ENCODE assay signal across 10 cellular contexts in genomic region chr2:98013407-98014042, GRCh38. TPM values are rescaled to one million over a fixed set of nuclear protein-coding genes. Genes with fewer than 3 reads are reported as not detected.
DNase-seq lines count a peak whose midpoint lies in the region; ATAC-seq and TF ChIP-seq lines count a peak whose summit lies in the region.
"Had no signal": no experiment of that assay in that cellular context is flagged by ENCODE, and none has a peak within 500 bp of the region (broad histone marks: within the 10 kb centered on the region; RNA-seq: fewer than 3 reads in every experiment).

No MANE protein-coding gene starts in this region.

- in situ Hi-C loops in astrocyte of the cerebellum (cut with HindIII; ENCODE audit: low sequenced_read_pairs) = no loop called here

- H3K4me1 Mint-ChIP-seq in activated CD8-positive, alpha-beta memory T cell treated with anti-CD3 and anti-CD28 coated beads, Interleukin-2, amount 10 ng/mL, durations not matched to agents 7 days and 5 days = peaks cover 32% of the 10 kb centered on the region

- peak; percentile 46 for DNase-seq in activated CD8-positive, alpha-beta memory T cell treated with anti-CD3 and anti-CD28 coated beads, Interleukin-2, amount 10 ng/mL, durations not matched to agents 7 days and 5 days
- no peak for DNase-seq in activated CD8-positive, alpha-beta memory T cell treated with anti-CD3 and anti-CD28 coated beads for 24 hours
- DNase-seq in M059J (ENCODE audit: low read depth) (peak; percentile 58), astrocyte of the cerebellum (ENCODE audit: low read depth) (peak; percentile 81), NCI-H1092 treated with DMSO at 0.1 percent for 48 hours (lab: John Stamatoyannopoulos, UW) (no peak), HEK293T (ENCODE audit: extremely low spot score) (no peak), midbrain (lab: John Stamatoyannopoulos, UW) (no peak)
- peak; percentile 42 for DNase-seq in stimulated activated CD4-positive, alpha-beta T cell treated with anti-CD3 and anti-CD28 coated beads, Interleukin-4, amount 100 ng/mL, for 24 hours
- DNase-seq: Kasumi-1, upper lobe of left lung had no signal

- POLR2A ChIA-PET in HEK293T (lab: Yijun Ruan, JAX) = no interaction called here

- H3K9me3 Mint-ChIP-seq in activated CD8-positive, alpha-beta memory T cell treated with anti-CD3 and anti-CD28 coated beads, Interleukin-2, amount 10 ng/mL, durations not matched to agents 7 days and 5 days (ENCODE audit: low read depth) = no peaks in the 10 kb centered on the region

- no peak for ATAC-seq in activated CD8-positive, alpha-beta memory T cell treated with anti-CD3 and anti-CD28 coated beads, Interleukin-2, amount 10 ng/mL, durations not matched to agents 7 days and 5 days

- H3K27me3 Mint-ChIP-seq in activated CD8-positive, alpha-beta memory T cell treated with anti-CD3 and anti-CD28 coated beads, Interleukin-2, amount 10 ng/mL, durations not matched to agents 7 days and 5 days = peaks cover 2% of the 10 kb centered on the region

- CTCF ChIA-PET in activated CD8-positive, alpha-beta memory T cell treated with anti-CD3 and anti-CD28 coated beads, Interleukin-2, amount 10 ng/mL, durations not matched to agents 7 days and 5 days (lab: Charles Lee) = interaction anchor here (0.9 kb wide), 1 partner anchor 12 kb away, joined by 3 read pairs; no protein-coding TSS in a partner anchor
- CTCF ChIA-PET in HEK293T (lab: Yijun Ruan, JAX) = no interaction called here

- no peak for TF ChIP-seq CTCF in astrocyte of the cerebellum (IDR thresholded peaks at IDR 0.05; ENCODE audit: low read depth, low read length, missing control alignments)

- H3K27ac Mint-ChIP-seq in activated CD8-positive, alpha-beta memory T cell treated with anti-CD3 and anti-CD28 coated beads, Interleukin-2, amount 10 ng/mL, durations not matched to agents 7 days and 5 days = peak overlapping the region; percentile 54

- H3K36me3 Mint-ChIP-seq in activated CD8-positive, alpha-beta memory T cell treated with anti-CD3 and anti-CD28 coated beads, Interleukin-2, amount 10 ng/mL, durations not matched to agents 7 days and 5 days = no peaks in the 10 kb centered on the region

- no peak overlapping the region for H3K4me3 ChIP-seq in astrocyte of the cerebellum (ENCODE audit: low read depth, low read length)
- H3K4me3 ChIP-seq: upper lobe of left lung had no signal

- H3K4me3 Mint-ChIP-seq in activated CD8-positive, alpha-beta memory T cell treated with anti-CD3 and anti-CD28 coated beads, Interleukin-2, amount 10 ng/mL, durations not matched to agents 7 days and 5 days = peak overlapping the region; percentile 51

TF ChIP-seq in HEK293T, 16 proteins besides CTCF, POLR2A, EP300 and RAD21:
- TF ChIP-seq FOXK2 (IDR thresholded peaks at IDR 0.05) = no peak
- TF ChIP-seq ELF4 (IDR thresholded peaks at IDR 0.05) = no peak
- no peak for TF ChIP-seq ZNF384 (IDR thresholded peaks at IDR 0.05)
- TF ChIP-seq NFRKB (IDR thresholded peaks at IDR 0.05) = no peak
- TF ChIP-seq BHLHE40 (IDR thresholded peaks at IDR 0.05; ENCODE audit: borderline replicate concordance) = no peak
- no peak for TF ChIP-seq ARNT (IDR thresholded peaks at IDR 0.05)

RNA-seq across cellular contexts. Expression of gene TMEM131, which starts 17.8 kb away (rescaled TPM):
- total RNA-seq in activated CD8-positive, alpha-beta memory T cell treated with anti-CD3 and anti-CD28 coated beads, Interleukin-2, amount 10 ng/mL, durations not matched to agents 7 days and 5 days = 10 to 100 TPM; 31.2 to 33.4 TPM
- 7.9 and 18.3 TPM in 2 replicates for total RNA-seq in M059J (2014; rRNA removed; shearing (Covaris generic))

Comparison
In these comparisons a context has a peak if more than half of its experiments do, and no peak if none do; other contexts are left out.
1. DNase-seq: peak in activated CD8-positive, alpha-beta memory T cell treated with anti-CD3 and anti-CD28 coated beads, Interleukin-2, amount 10 ng/mL, durations not matched to agents 7 days and 5 days (single experiment), M059J (single experiment), astrocyte of the cerebellum (single experiment) and stimulated activated CD4-positive, alpha-beta T cell treated with anti-CD3 and anti-CD28 coated beads, Interleukin-4, amount 100 ng/mL, for 24 hours (single experiment); none in activated CD8-positive, alpha-beta memory T cell treated with anti-CD3 and anti-CD28 coated beads for 24 hours (single experiment), NCI-H1092 treated with DMSO at 0.1 percent for 48 hours (single experiment), HEK293T (single experiment) and midbrain (single experiment).